In genomic region chr6:132198896-132199295, GRCh38 we compare ENCODE assay signal across 23 cellular contexts.
DNase-seq lines count a peak whose midpoint lies in the region; ATAC-seq and TF ChIP-seq lines count a peak whose summit lies in the region.
"Had no signal": no experiment of that assay in that cellular context is flagged by ENCODE, and none has a peak within 500 bp of the region (broad histone marks: within the 10 kb centered on the region; RNA-seq: fewer than 3 reads in every experiment).

No MANE protein-coding gene starts in this region.

- H3K4me3 ChIP-seq in SK-N-SH (ENCODE audit: low read depth in 2 of 2, low read length in 1 of 2) (peak overlapping the region in 1 of 2 experiments; percentile 35; a peak in 1 of 4 replicates), skeletal muscle satellite cell (ENCODE audit: low read length) (no peak overlapping the region)
- H3K4me3 ChIP-seq: ascending aorta, colonic mucosa, thoracic aorta had no signal

- H4K20me1 ChIP-seq in SK-N-SH (ENCODE audit: insufficient read depth), result no peaks in the 10 kb centered on the region

- H3K9me3 ChIP-seq in SK-N-SH, result no peaks in the 10 kb centered on the region; the same call in 1 of the 2 replicates
- H3K9me3 ChIP-seq in skeletal muscle satellite cell (replicated peaks; ENCODE audit: low read length), result no peaks in the 10 kb centered on the region
- H3K9me3 ChIP-seq: ascending aorta, colonic mucosa, thoracic aorta had no signal

- no peak for TF ChIP-seq CTCF in SK-N-SH (IDR thresholded peaks at IDR 0.05)

- DNase-seq in ELR (ENCODE audit: low read depth) (peak; percentile 53), SK-N-SH (no peak), fibroblast of gingiva (ENCODE audit: low read depth) (peak; percentile 49), NOMO-1 (lab: John Stamatoyannopoulos, UW; ENCODE audit: unreplicated experiment in 2 of 2) (no peak)
- DNase-seq: activated CD4-positive, alpha-beta memory T cell treated with anti-CD3 and anti-CD28 coated beads for 36 hours; activated naive CD4-positive, alpha-beta T cell treated with anti-CD3 and anti-CD28 coated beads, Interleukin-2, amount 10 ng/mL, durations not matched to agents 7 days and 5 days; activated T-cell treated with anti-CD3 and anti-CD28 coated beads, Interleukin-2, amount 50 U/mL, for 24 hours; AML-193; colonic mucosa; DND-41; left cardiac atrium; midbrain; NCI-H526 treated with DMSO at 0.1 percent for 48 hours; nephron progenitor cell; OCI-M1; SIG-M5; T-helper 17 cell had no signal

- H3K9ac ChIP-seq in SK-N-SH (peak overlapping the region; percentile 18; the same call in 1 of the 2 replicates), skeletal muscle satellite cell (ENCODE audit: low read depth, low read length) (peak overlapping the region; percentile 59)

- peak overlapping the region; percentile 54; the same call in 1 of the 2 replicates for H2AFZ ChIP-seq in SK-N-SH (ENCODE audit: low read depth)

- H3K27me3 ChIP-seq in SK-N-SH (ENCODE audit: insufficient read depth) (no peaks in the 10 kb centered on the region), skeletal muscle satellite cell (ENCODE audit: control insufficient read depth, insufficient read depth, low read length) (no peaks in the 10 kb centered on the region)
- H3K27me3 ChIP-seq: ascending aorta, colonic mucosa had no signal

- TF ChIP-seq RAD21 in SK-N-SH (IDR thresholded peaks at IDR 0.05; ENCODE audit: low read length), result no peak

- TF ChIP-seq EP300 in SK-N-SH (IDR thresholded peaks at IDR 0.05; ENCODE audit: borderline replicate concordance in 1 of 2, low read depth in 1 of 2, low read length in 1 of 2), result no peak

- H3F3A ChIP-seq in SK-N-SH (replicated peaks; ENCODE audit: insufficient read depth), result peaks cover 22% of the 10 kb centered on the region

- H3K4me1 ChIP-seq in SK-N-SH (ENCODE audit: control insufficient read depth in 1 of 2, insufficient read depth in 2 of 2, low read depth in 1 of 2, low read length in 1 of 2) (peaks cover 0 to 17% of the 10 kb centered on the region in 2 experiments; a peak in 2 of 4 replicates), skeletal muscle satellite cell (ENCODE audit: control insufficient read depth, insufficient read depth, low read length) (peaks cover 36% of the 10 kb centered on the region)
- H3K4me1 ChIP-seq: colonic mucosa had no signal

- CTCF ChIA-PET in SK-N-SH (lab: Yijun Ruan, JAX), result no interaction called here

- 25% methylated on average over 2 of the region's 2 CpGs for WGBS in SK-N-SH (ENCODE audit: low lambda C conversion rate)

- peak overlapping the region; percentile 46 for H3K4me2 ChIP-seq in SK-N-SH
- peak overlapping the region; percentile 63 for H3K4me2 ChIP-seq in skeletal muscle satellite cell (ENCODE audit: low read length)

- no peaks in the 10 kb centered on the region for H3K9me2 ChIP-seq in SK-N-SH

- no peaks in the 10 kb centered on the region for H3K36me3 ChIP-seq in SK-N-SH (replicated peaks in 1 of 2; ENCODE audit: control insufficient read depth in 1 of 2, insufficient read depth in 2 of 2, low read length in 1 of 2)
- H3K36me3 ChIP-seq in skeletal muscle satellite cell (ENCODE audit: insufficient read depth, low read length), result no peaks in the 10 kb centered on the region
- H3K36me3 ChIP-seq: ascending aorta, colonic mucosa, thoracic aorta had no signal

- peak overlapping the region in 1 of 2 experiments; percentile 93; a peak in 3 of 4 replicates for H3K27ac ChIP-seq in SK-N-SH (ENCODE audit: low read depth in 2 of 2, low read length in 1 of 2)
- H3K27ac ChIP-seq: colonic mucosa, VCaP had no signal

- no peak for ATAC-seq in HG02870 (IDR thresholded peaks at IDR 0.05; ENCODE audit: unreplicated experiment)
- no peak for ATAC-seq in GM18868 (IDR thresholded peaks at IDR 0.05; ENCODE audit: unreplicated experiment)
- ATAC-seq: T-helper 17 cell had no signal

- H3K79me2 ChIP-seq in SK-N-SH (ENCODE audit: insufficient read depth), result no peaks in the 10 kb centered on the region

- POLR2A ChIA-PET in SK-N-SH (lab: Yijun Ruan, JAX), result no interaction called here

TF ChIP-seq in SK-N-SH, 30 proteins besides CTCF, POLR2A, EP300 and RAD21:
- no peak for TF ChIP-seq MEF2A (IDR thresholded peaks at IDR 0.05; ENCODE audit: borderline replicate concordance, low read depth)
- TF ChIP-seq GATA2 (CRISPR knock-in tag; IDR thresholded peaks at IDR 0.05), result no peak
- TF ChIP-seq, protein P1, sequence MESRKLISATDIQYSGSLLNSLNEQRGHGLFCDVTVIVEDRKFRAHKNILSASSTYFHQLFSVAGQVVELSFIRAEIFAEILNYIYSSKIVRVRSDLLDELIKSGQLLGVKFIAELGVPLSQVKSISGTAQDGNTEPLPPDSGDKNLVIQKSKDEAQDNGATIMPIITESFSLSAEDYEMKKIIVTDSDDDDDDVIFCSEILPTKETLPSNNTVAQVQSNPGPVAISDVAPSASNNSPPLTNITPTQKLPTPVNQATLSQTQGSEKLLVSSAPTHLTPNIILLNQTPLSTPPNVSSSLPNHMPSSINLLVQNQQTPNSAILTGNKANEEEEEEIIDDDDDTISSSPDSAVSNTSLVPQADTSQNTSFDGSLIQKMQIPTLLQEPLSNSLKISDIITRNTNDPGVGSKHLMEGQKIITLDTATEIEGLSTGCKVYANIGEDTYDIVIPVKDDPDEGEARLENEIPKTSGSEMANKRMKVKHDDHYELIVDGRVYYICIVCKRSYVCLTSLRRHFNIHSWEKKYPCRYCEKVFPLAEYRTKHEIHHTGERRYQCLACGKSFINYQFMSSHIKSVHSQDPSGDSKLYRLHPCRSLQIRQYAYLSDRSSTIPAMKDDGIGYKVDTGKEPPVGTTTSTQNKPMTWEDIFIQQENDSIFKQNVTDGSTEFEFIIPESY (IDR thresholded peaks at IDR 0.05; ENCODE audit: borderline replicate concordance, low read depth), result no peak
- no peak for TF ChIP-seq NRF1 (IDR thresholded peaks at IDR 0.05; ENCODE audit: low read depth, low read length)
- no peak for TF ChIP-seq SMC3 (IDR thresholded peaks at IDR 0.05; ENCODE audit: low read depth, low read length)
- TF ChIP-seq EZH2phosphoT487 (IDR thresholded peaks at IDR 0.05; ENCODE audit: borderline replicate concordance, low read depth), result no peak
- TF ChIP-seq TCF12 (IDR thresholded peaks at IDR 0.05), result no peak
- TF ChIP-seq CHD2 (IDR thresholded peaks at IDR 0.05; ENCODE audit: low read length, partially characterized antibody), result no peak
- TF ChIP-seq RFX5 (IDR thresholded peaks at IDR 0.05; ENCODE audit: low read length), result no peak
- TF ChIP-seq ELF1 (IDR thresholded peaks at IDR 0.05), result no peak
- TF ChIP-seq MAX (IDR thresholded peaks at IDR 0.05; ENCODE audit: low read depth), result no peak
- no peak for TF ChIP-seq SIN3A (IDR thresholded peaks at IDR 0.05; ENCODE audit: borderline replicate concordance, low read depth, low read length)
- TF ChIP-seq TEAD4 (IDR thresholded peaks at IDR 0.05; ENCODE audit: borderline replicate concordance, insufficient read depth), result no peak; the same call in 1 of the 2 replicates
- no peak for TF ChIP-seq USF1 (IDR thresholded peaks at IDR 0.05; ENCODE audit: borderline replicate concordance, low read depth)
- no peak for TF ChIP-seq GABPA (IDR thresholded peaks at IDR 0.05; ENCODE audit: low read depth)

Comparison
In these comparisons a context has a peak if more than half of its experiments do, and no peak if none do; other contexts are left out.
1. DNase-seq: peak in ELR (single experiment) and fibroblast of gingiva (single experiment); none in SK-N-SH (single experiment) and NOMO-1 (0 of 2).